9 cellular contexts compared by ENCODE assay signal in the genomic region with DNA sequence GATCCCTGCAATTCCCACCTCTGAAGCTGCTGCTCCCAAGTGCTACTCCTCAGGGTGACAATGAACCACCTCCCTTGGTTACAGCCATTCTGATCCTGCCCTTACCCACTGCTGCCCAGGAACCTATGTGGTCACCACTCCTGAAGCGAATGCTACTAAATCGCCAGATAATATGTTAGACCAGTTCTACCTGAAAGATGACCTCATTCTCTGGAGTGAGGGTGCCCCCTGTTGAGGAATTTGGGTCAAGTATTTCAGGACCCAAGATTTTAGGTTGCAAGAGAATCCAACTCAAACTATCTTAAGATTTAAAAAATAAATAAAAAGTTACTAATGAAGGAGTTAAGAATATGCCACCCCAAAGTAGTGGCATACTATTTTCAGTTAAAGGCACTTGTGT. TPM values are rescaled to one million over a fixed set of nuclear protein-coding genes. Genes with fewer than 3 reads are reported as not detected.
DNase-seq lines count a peak whose midpoint lies in the region; ATAC-seq and TF ChIP-seq lines count a peak whose summit lies in the region.
"Had no signal": no experiment of that assay in that cellular context is flagged by ENCODE, and none has a peak within 500 bp of the region (broad histone marks: within the 10 kb centered on the region; RNA-seq: fewer than 3 reads in every experiment).

No MANE protein-coding gene starts in this region.

- H3K4me1 Mint-ChIP-seq in naive B cell = peaks cover 0 to under 1% (median under 1%) of the 10 kb centered on the region in 3 donors

- no peak overlapping the region for H3K4me3 Mint-ChIP-seq in naive B cell

- no peak overlapping the region for H3K9ac ChIP-seq in SK-N-SH
- H3K9ac ChIP-seq: BLaER1 treated with 17β-estradiol and CSF1 and Interleukin-3, amounts not matched to agents 10 nM and 100 nM had no signal

- H3K27me3 Mint-ChIP-seq in naive B cell = peaks cover 5 to 16% (median 8%) of the 10 kb centered on the region in 3 donors

- H3K36me3 ChIP-seq in SK-N-SH (replicated peaks in 1 of 2; ENCODE audit: control insufficient read depth in 1 of 2, insufficient read depth in 2 of 2, low read length in 1 of 2) = no peaks in the 10 kb centered on the region
- H3K36me3 ChIP-seq: BLaER1 treated with 17β-estradiol and CSF1 and Interleukin-3, amounts not matched to agents 10 nM and 100 nM had no signal

- DNase-seq in NCI-H1105 treated with DMSO at 0.1 percent for 48 hours (lab: John Stamatoyannopoulos, UW) (peak; percentile 35), NCI-H1105 (lab: John Stamatoyannopoulos, UW) (no peak), H4 (ENCODE audit: low spot score) (peak; percentile 39), SK-N-SH (peak; percentile 58), naive B cell (peak; percentile 16)
- peak; percentile 28 for DNase-seq in central memory CD4-positive, alpha-beta T cell

- no peak overlapping the region for H3K4me3 ChIP-seq in SK-N-SH (ENCODE audit: low read depth in 2 of 2, low read length in 1 of 2)
- H3K4me3 ChIP-seq: BLaER1 treated with 17β-estradiol and CSF1 and Interleukin-3, amounts not matched to agents 10 nM and 100 nM had no signal

- no peak overlapping the region for H3K27ac Mint-ChIP-seq in naive B cell

- H3K9me3 ChIP-seq in SK-N-SH = no peaks in the 10 kb centered on the region

- WGBS in SK-N-SH (ENCODE audit: low lambda C conversion rate) = 94% methylated on average over 2 of the region's 2 CpGs

- CTCF ChIA-PET in SK-N-SH (lab: Yijun Ruan, JAX) = interaction anchor here (0.8 to 1.7 kb wide), 9 partner anchors 20 to 281 kb away, joined by 3 to 5 read pairs (median 4); no protein-coding TSS in a partner anchor

- no peaks in the 10 kb centered on the region for H4K20me1 ChIP-seq in SK-N-SH (ENCODE audit: insufficient read depth)
- H4K20me1 ChIP-seq: BLaER1 treated with 17β-estradiol and CSF1 and Interleukin-3, amounts not matched to agents 10 nM and 100 nM had no signal

- H3K79me2 ChIP-seq in SK-N-SH (ENCODE audit: insufficient read depth) = no peaks in the 10 kb centered on the region

- peaks cover 0 to 2% (median 0%) of the 10 kb centered on the region in 7 donors for H3K9me3 Mint-ChIP-seq in naive B cell

- no peaks in the 10 kb centered on the region for H3K9me2 ChIP-seq in SK-N-SH

- POLR2A ChIA-PET in SK-N-SH (lab: Yijun Ruan, JAX) = no interaction called here

- no peak overlapping the region for H3K4me2 ChIP-seq in SK-N-SH

- H3K4me1 ChIP-seq in SK-N-SH (ENCODE audit: control insufficient read depth in 1 of 2, insufficient read depth in 2 of 2, low read depth in 1 of 2, low read length in 1 of 2) = no peaks in the 10 kb centered on the region; a peak in 2 of 4 replicates

- peak in 1 of 2 donors; percentile 40 for ATAC-seq in naive B cell (ENCODE audit: low read depth in 2 of 2)
- ATAC-seq in HG03571 (IDR thresholded peaks at IDR 0.05; ENCODE audit: unreplicated experiment) = no peak
- no peak for ATAC-seq in HG03039 (IDR thresholded peaks at IDR 0.05; ENCODE audit: unreplicated experiment)

- TF ChIP-seq EP300 in SK-N-SH (IDR thresholded peaks at IDR 0.05; ENCODE audit: borderline replicate concordance in 1 of 2, low read depth in 1 of 2, low read length in 1 of 2) = no peak

- no peaks in the 10 kb centered on the region for H3K36me3 Mint-ChIP-seq in naive B cell

- TF ChIP-seq CTCF in SK-N-SH (IDR thresholded peaks at IDR 0.05) = peak; percentile 56

- TF ChIP-seq RAD21 in SK-N-SH (IDR thresholded peaks at IDR 0.05; ENCODE audit: low read length) = peak; percentile 77

- no peaks in the 10 kb centered on the region for H3K27me3 ChIP-seq in SK-N-SH (ENCODE audit: insufficient read depth)
- H3K27me3 ChIP-seq: BLaER1 treated with 17β-estradiol and CSF1 and Interleukin-3, amounts not matched to agents 10 nM and 100 nM had no signal

- H3F3A ChIP-seq in SK-N-SH (replicated peaks; ENCODE audit: insufficient read depth) = no peaks in the 10 kb centered on the region

- no peak overlapping the region for H3K27ac ChIP-seq in SK-N-SH (ENCODE audit: low read depth in 2 of 2, low read length in 1 of 2)
- H3K27ac ChIP-seq: BLaER1 treated with 17β-estradiol and CSF1 and Interleukin-3, amounts not matched to agents 10 nM and 100 nM had no signal

- no peak overlapping the region for H2AFZ ChIP-seq in SK-N-SH (ENCODE audit: low read depth)

TF ChIP-seq in SK-N-SH, 30 proteins besides CTCF, POLR2A, EP300 and RAD21:
- TF ChIP-seq GABPA (IDR thresholded peaks at IDR 0.05; ENCODE audit: low read depth) = no peak
- no peak for TF ChIP-seq YY1 (IDR thresholded peaks at IDR 0.05; ENCODE audit: low read depth)
- peak; percentile 44 for TF ChIP-seq SMC3 (IDR thresholded peaks at IDR 0.05; ENCODE audit: low read depth, low read length)

RNA-seq across cellular contexts. Expression of gene SNAPC3, which starts 5.8 kb away (rescaled TPM):
- 16.6 and 24.3 TPM in 2 replicates for total RNA-seq in H4 (2014; rRNA removed; shearing (Covaris generic))
- 20.1 and 20.6 TPM in 2 replicates for polyA plus RNA-seq in SK-N-SH (2012; rRNA removed)
- 17.8 and 20.6 TPM in 2 replicates for polyA plus RNA-seq in SK-N-SH (2012; cell fraction: cytosol; rRNA removed)
- polyA plus RNA-seq in SK-N-SH (2012; cell fraction: nucleus; rRNA removed) = 38.7 and 58.2 TPM in 2 replicates
- polyA plus RNA-seq in naive B cell (ENCODE audit: low read depth in 6 of 6) = 10 to 100 TPM; 16.0 to 25.3 (median 22.0) TPM
